In genomic region chr7:100705341-100705752, GRCh38 we compare ENCODE assay signal across 8 cellular contexts. TPM values are rescaled to one million over a fixed set of nuclear protein-coding genes. Genes with fewer than 3 reads are reported as not detected.
DNase-seq lines count a peak whose midpoint lies in the region; ATAC-seq and TF ChIP-seq lines count a peak whose summit lies in the region.

No MANE protein-coding gene starts in this region.

- peak overlapping the region; percentile 84 for H2AFZ ChIP-seq in SK-N-SH (ENCODE audit: low read depth)

- H3K27me3 ChIP-seq in SK-N-SH (ENCODE audit: insufficient read depth) (peaks cover 4% of the 10 kb centered on the region; the same call in 1 of the 2 replicates), heart left ventricle (no peaks in the 10 kb centered on the region)

- H3K9me3 ChIP-seq in SK-N-SH (no peaks in the 10 kb centered on the region), heart left ventricle (no peaks in the 10 kb centered on the region)

- peak overlapping the region; percentile 97 for H3K4me2 ChIP-seq in SK-N-SH

- H3F3A ChIP-seq in SK-N-SH (replicated peaks; ENCODE audit: insufficient read depth): peaks cover 8% of the 10 kb centered on the region

- intact Hi-C loops in heart left ventricle (cut with DNase I): loop anchor here in 9 of 10 donors (1.0 to 10.0 kb wide), 5 partner anchors 31 to 349 kb away; partner anchors contain the start of gene SLC12A9 (in 8 of the 9)
- intact Hi-C loops in posterior cingulate gyrus (cut with DNase I): loop anchor here (1.0 to 2.0 kb wide), 2 partner anchors 21 to 147 kb away; partner anchors contain the start of gene SLC12A9

- H3K27ac ChIP-seq in SK-N-SH (ENCODE audit: low read depth in 2 of 2, low read length in 1 of 2): peak overlapping the region; percentile 85 to 89
- H3K27ac ChIP-seq in heart left ventricle: peak overlapping the region; percentile 91 to 99 (median 94)

- no peak for TF ChIP-seq POLR2A in heart left ventricle (IDR thresholded peaks at IDR 0.05)

- H3K36me3 ChIP-seq in SK-N-SH (replicated peaks in 1 of 2; ENCODE audit: control insufficient read depth in 1 of 2, insufficient read depth in 2 of 2, low read length in 1 of 2) (peaks cover 0 to 14% of the 10 kb centered on the region in 2 experiments), heart left ventricle (peaks cover 0 to 16% (median 7%) of the 10 kb centered on the region in 9 donors)

- H3K79me2 ChIP-seq in SK-N-SH (ENCODE audit: insufficient read depth): peaks cover 25% of the 10 kb centered on the region

- TF ChIP-seq EP300 in SK-N-SH (IDR thresholded peaks at IDR 0.05; ENCODE audit: borderline replicate concordance in 1 of 2, low read depth in 1 of 2, low read length in 1 of 2): no peak

- peaks cover 2% of the 10 kb centered on the region for H3K27me3 Mint-ChIP-seq in activated naive CD8-positive, alpha-beta T cell treated with anti-CD3 and anti-CD28 coated beads, Interleukin-2, amount 50 U/mL, for 24 hours

- peaks cover 13% of the 10 kb centered on the region for H3K4me1 Mint-ChIP-seq in activated naive CD8-positive, alpha-beta T cell treated with anti-CD3 and anti-CD28 coated beads, Interleukin-2, amount 50 U/mL, for 24 hours

- 0% methylated on average over 16 of the region's 25 CpGs for WGBS in SK-N-SH (ENCODE audit: low lambda C conversion rate)
- 0 to 1% (median 1%) methylated on average over 8 to 25 of the region's 25 CpGs for WGBS in heart left ventricle, 4 donors

- DNase-seq in GF-D8 (lab: John Stamatoyannopoulos, UW) (peak; percentile 18), GOT3 (lab: John Stamatoyannopoulos, UW) (peak; percentile 54), SK-N-SH (peak; percentile 97), heart left ventricle (peak; percentile 74 to 92 (median 81)), posterior cingulate gyrus (peak; percentile 65 to 97 (median 81)), ureter (ENCODE audit: low spot score) (peak; percentile 82)
- peak; percentile 91 for DNase-seq in activated naive CD8-positive, alpha-beta T cell treated with anti-CD3 and anti-CD28 coated beads, Interleukin-2, amount 50 U/mL, for 24 hours

- ATAC-seq in activated naive CD8-positive, alpha-beta T cell treated with anti-CD3 and anti-CD28 coated beads, Interleukin-2, amount 50 U/mL, for 24 hours: peak; percentile 64
- peak; percentile 54 to 80 (median 74) for ATAC-seq in heart left ventricle

- TF ChIP-seq CTCF in LNCAP (IDR thresholded peaks at IDR 0.05): peak; percentile 94
- TF ChIP-seq CTCF in SK-N-SH (IDR thresholded peaks at IDR 0.05): peak; percentile 95
- TF ChIP-seq CTCF in heart left ventricle (IDR thresholded peaks at IDR 0.05): peak; percentile 82 to 97 (median 92)

- peaks cover 17% of the 10 kb centered on the region for H3K36me3 Mint-ChIP-seq in activated naive CD8-positive, alpha-beta T cell treated with anti-CD3 and anti-CD28 coated beads, Interleukin-2, amount 50 U/mL, for 24 hours (ENCODE audit: low read depth)

- no peaks in the 10 kb centered on the region; the same call in 1 of the 2 replicates for H4K20me1 ChIP-seq in SK-N-SH (ENCODE audit: insufficient read depth)

- CTCF ChIA-PET in SK-N-SH (lab: Yijun Ruan, JAX): interaction anchor here (0.6 to 17.6 kb wide), 83 partner anchors 10 to 577 kb away, joined by 3 to 344 read pairs (median 5); partner anchors contain the start of genes ACTL6B, EPHB4, EPO and GIGYF1

- H3K9me2 ChIP-seq in SK-N-SH: no peaks in the 10 kb centered on the region

- peak overlapping the region; percentile 94 for H3K4me3 Mint-ChIP-seq in activated naive CD8-positive, alpha-beta T cell treated with anti-CD3 and anti-CD28 coated beads, Interleukin-2, amount 50 U/mL, for 24 hours

- H3K4me1 ChIP-seq in SK-N-SH (ENCODE audit: control insufficient read depth in 1 of 2, insufficient read depth in 2 of 2, low read depth in 1 of 2, low read length in 1 of 2) (peaks cover 6 to 14% of the 10 kb centered on the region in 2 experiments; a peak in 2 of 4 replicates), heart left ventricle (peaks cover 0 to 28% (median 18%) of the 10 kb centered on the region in 12 donors)

- POLR2A ChIA-PET in SK-N-SH (lab: Yijun Ruan, JAX): interaction anchor here (0.7 to 2.3 kb wide), 18 partner anchors 9 to 185 kb away, joined by 3 to 24 read pairs (median 4); partner anchors contain the start of genes EPHB4, EPO, FBXO24 and GIGYF1

- H3K4me3 ChIP-seq in SK-N-SH (ENCODE audit: low read depth in 2 of 2, low read length in 1 of 2) (peak overlapping the region; percentile 62 to 92), heart left ventricle (peak overlapping the region; percentile 53 to 88 (median 77))

- peak overlapping the region; percentile 95 for H3K9ac ChIP-seq in SK-N-SH

- peak; percentile 80 for TF ChIP-seq RAD21 in SK-N-SH (IDR thresholded peaks at IDR 0.05; ENCODE audit: low read length)

- peak overlapping the region; percentile 93 for H3K27ac Mint-ChIP-seq in activated naive CD8-positive, alpha-beta T cell treated with anti-CD3 and anti-CD28 coated beads, Interleukin-2, amount 50 U/mL, for 24 hours

- H3K9me3 Mint-ChIP-seq in activated naive CD8-positive, alpha-beta T cell treated with anti-CD3 and anti-CD28 coated beads, Interleukin-2, amount 50 U/mL, for 24 hours: no peaks in the 10 kb centered on the region

TF ChIP-seq in SK-N-SH, 30 proteins besides CTCF, POLR2A, EP300 and RAD21:
- TF ChIP-seq TAF1 (IDR thresholded peaks at IDR 0.05; ENCODE audit: borderline replicate concordance, low read depth, low read length) (0 out of 2 replicates have a peak, but pooled peaks have one; percentile 25), TEAD4 (IDR thresholded peaks at IDR 0.05; ENCODE audit: borderline replicate concordance, insufficient read depth) (0 out of 2 replicates have a peak, but pooled peaks have one; percentile 26), MAX (IDR thresholded peaks at IDR 0.05; ENCODE audit: low read depth) (peak; percentile 60), SMC3 (IDR thresholded peaks at IDR 0.05; ENCODE audit: low read depth, low read length) (peak; percentile 94), SIN3A (IDR thresholded peaks at IDR 0.05; ENCODE audit: borderline replicate concordance, low read depth, low read length) (peak; percentile 74; the same call in 1 of the 2 replicates), GATA2 (CRISPR knock-in tag; IDR thresholded peaks at IDR 0.05) (no peak), RFX5 (IDR thresholded peaks at IDR 0.05; ENCODE audit: low read length) (no peak)
TF ChIP-seq in SK-N-SH: peak in this region for 5.

RNA-seq across cellular contexts. Expression of gene POP7, which starts 0.6 kb away (rescaled TPM):
- polyA plus RNA-seq in SK-N-SH (2012; rRNA removed) (63.8 and 81.8 TPM in 2 replicates), heart left ventricle (10 to 100 TPM; 42.1 to 62.4 TPM)
- polyA plus RNA-seq in SK-N-SH (2012; cell fraction: cytosol; rRNA removed): 46.0 and 60.0 TPM in 2 replicates
- polyA plus RNA-seq in SK-N-SH (2012; cell fraction: nucleus; rRNA removed): 30.7 and 40.4 TPM in 2 replicates
- total RNA-seq in heart left ventricle (10 to 100 TPM; 24.1 to 41.3 (median 28.9) TPM), ureter (28.0 TPM)

RNA-seq across cellular contexts. Expression of gene GIGYF1, which starts 11.3 kb away (rescaled TPM):
- polyA plus RNA-seq in SK-N-SH (2012; rRNA removed): 17.4 and 19.4 TPM in 2 replicates
- 3.3 and 5.9 TPM in 2 replicates for polyA plus RNA-seq in SK-N-SH (2012; cell fraction: cytosol; rRNA removed)
- 99.4 and 118 TPM in 2 replicates for polyA plus RNA-seq in SK-N-SH (2012; cell fraction: nucleus; rRNA removed)
- total RNA-seq in heart left ventricle: 10 to 100 TPM; 14.1 to 31.7 (median 23.2) TPM
- 10 to 100 TPM; 12.9 to 23.8 TPM for polyA plus RNA-seq in heart left ventricle
- total RNA-seq in ureter: 44.9 TPM

RNA-seq across cellular contexts. Expression of gene EPO, which starts 14.9 kb away (rescaled TPM):
- polyA plus RNA-seq in SK-N-SH (2012; rRNA removed) (not detected in 2 replicates), heart left ventricle (not detected)
- 0.03 TPM in 1 of 2 replicates, not detected in the other for polyA plus RNA-seq in SK-N-SH (2012; cell fraction: cytosol; rRNA removed)
- 0.18 and 0.32 TPM in 2 replicates for polyA plus RNA-seq in SK-N-SH (2012; cell fraction: nucleus; rRNA removed)
- total RNA-seq in heart left ventricle (not detected), ureter (0.68 TPM)

RNA-seq across cellular contexts. Expression of gene ZAN, which starts 28.0 kb away (rescaled TPM):
- polyA plus RNA-seq in SK-N-SH (2012; rRNA removed): not detected in 2 replicates
- not detected in 2 replicates for polyA plus RNA-seq in SK-N-SH (2012; cell fraction: cytosol; rRNA removed)
- polyA plus RNA-seq in SK-N-SH (2012; cell fraction: nucleus; rRNA removed): not detected in 2 replicates
- total RNA-seq in heart left ventricle: not detected
- not detected for polyA plus RNA-seq in heart left ventricle
- total RNA-seq in ureter: not detected

RNA-seq across cellular contexts. Expression of gene GNB2, which starts 31.8 kb away (rescaled TPM):
- polyA plus RNA-seq in SK-N-SH (2012; rRNA removed) (276 and 398 TPM in 2 replicates), heart left ventricle (100 to 1,000 TPM in 1 of 2 donors, 10 to 100 TPM in 1; 48.0 to 199 TPM)
- polyA plus RNA-seq in SK-N-SH (2012; cell fraction: cytosol; rRNA removed): 195 and 393 TPM in 2 replicates
- 231 and 304 TPM in 2 replicates for polyA plus RNA-seq in SK-N-SH (2012; cell fraction: nucleus; rRNA removed)
- total RNA-seq in heart left ventricle (100 to 1,000 TPM in 7 of 9 donors, 10 to 100 TPM in 2; 94.8 to 188 (median 122) TPM), ureter (225 TPM)

Comparison
In these comparisons a context has a peak if more than half of its experiments do, and no peak if none do; other contexts are left out.
1. Peak in every context shown above with its lines: DNase-seq, ATAC-seq, H3K4me3 ChIP-seq and H3K27ac ChIP-seq.
2. DNase-seq: peak in every context shown above with its lines; median percentile 97 in SK-N-SH; 91 in activated naive CD8-positive, alpha-beta T cell treated with anti-CD3 and anti-CD28 coated beads, Interleukin-2, amount 50 U/mL, for 24 hours; 82 in ureter; 81 in heart left ventricle; 81 in posterior cingulate gyrus; 54 in GOT3; 18 in GF-D8.